Comparison of ENCODE assay signal across 1 cellular context in the genomic region with DNA sequence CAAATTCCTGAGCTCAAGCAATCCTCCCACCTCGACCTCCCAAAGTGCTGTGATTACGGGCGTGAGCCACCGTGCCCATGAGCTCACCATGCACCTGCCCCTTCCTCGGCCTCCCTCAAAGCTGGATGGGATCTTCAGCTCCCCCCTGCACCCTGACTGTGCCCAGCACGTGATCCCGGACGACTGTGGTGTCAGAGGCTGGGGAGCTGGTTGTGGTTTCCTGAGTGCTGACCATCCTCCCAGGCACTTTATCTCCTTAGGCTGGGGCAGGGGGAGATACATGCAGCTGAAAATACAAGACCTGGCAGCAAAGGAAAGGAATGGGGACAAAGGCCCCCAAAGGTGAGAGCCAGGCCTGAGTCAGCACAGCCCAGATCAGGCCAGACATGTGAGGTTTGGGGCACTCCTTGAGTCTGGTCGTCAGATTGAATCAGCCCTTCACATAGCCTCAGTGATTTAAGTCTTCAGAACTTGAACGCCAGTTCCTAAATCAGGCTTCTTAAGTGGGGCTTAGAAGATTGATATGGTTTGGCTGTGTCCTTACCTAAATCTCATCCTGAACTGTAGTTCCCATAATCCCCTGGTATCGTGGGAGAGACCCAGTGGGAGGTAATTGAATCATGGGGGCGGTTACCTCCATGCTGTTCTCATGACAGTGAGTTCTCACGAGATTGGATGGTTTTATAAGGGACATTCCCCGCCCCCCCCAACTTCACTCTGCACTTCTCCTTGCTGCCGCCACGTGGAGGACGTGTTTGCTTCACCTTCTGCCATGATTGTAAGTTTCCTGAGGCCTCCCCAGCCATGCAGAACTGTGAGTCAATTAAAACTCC.
TF ChIP-seq lines count a peak whose summit lies in the region.

No MANE protein-coding gene starts in this region.

TF ChIP-seq in GM12878, 131 proteins besides CTCF, POLR2A, EP300 and RAD21 (continues in another document):
- peak; percentile 24; the same call in 1 of the 2 replicates for TF ChIP-seq BACH1 (IDR thresholded peaks at IDR 0.05; ENCODE audit: borderline replicate concordance)
- peak; percentile 97 for TF ChIP-seq TAF1 (IDR thresholded peaks at IDR 0.05; ENCODE audit: borderline replicate concordance, low read depth, low read length)
- TF ChIP-seq CEBPB (IDR thresholded peaks at IDR 0.05; ENCODE audit: borderline replicate concordance in 1 of 2, low read depth in 2 of 2, low read length in 2 of 2), result no peak
- 0 out of 2 replicates have a peak, but pooled peaks have one; percentile 46 for TF ChIP-seq ZNF592 (IDR thresholded peaks at IDR 0.05)
- TF ChIP-seq YY1 (IDR thresholded peaks at IDR 0.05; ENCODE audit: low read depth, low read length), result peak; percentile 81; the same call in 1 of the 2 replicates
- peak; percentile 44; the same call in 1 of the 2 replicates for TF ChIP-seq SMC3 (IDR thresholded peaks at IDR 0.05; ENCODE audit: borderline replicate concordance, low read length)
- TF ChIP-seq CBX5 (IDR thresholded peaks at IDR 0.05; ENCODE audit: low read depth), result no peak
- peak; percentile 84; the same call in 1 of the 2 replicates for TF ChIP-seq RCOR1 (conservative IDR thresholded peaks at IDR 0.05; ENCODE audit: low read depth, low read length)
- TF ChIP-seq FOXK2 (IDR thresholded peaks at IDR 0.05), result no peak
- peak; percentile 84 for TF ChIP-seq USF1 (IDR thresholded peaks at IDR 0.05; ENCODE audit: borderline replicate concordance, extremely low read length, insufficient read depth, low read depth, low read length)
- peak; percentile 38 for TF ChIP-seq SKIL (IDR thresholded peaks at IDR 0.05; ENCODE audit: low read depth, poor library complexity, severe bottlenecking)
- TF ChIP-seq ZBED1 (IDR thresholded peaks at IDR 0.05; ENCODE audit: borderline replicate concordance), result 0 out of 2 replicates have a peak, but pooled peaks have one; percentile 63
- TF ChIP-seq NKRF (conservative IDR thresholded peaks at IDR 0.05), result no peak
- peak; percentile 42 to 51; a peak in 1 of 4 replicates for TF ChIP-seq IKZF2 (IDR thresholded peaks at IDR 0.05)
- peak; percentile 40 for TF ChIP-seq RELA (IDR thresholded peaks at IDR 0.05; ENCODE audit: borderline replicate concordance, partially characterized antibody)
- peak; percentile 81 for TF ChIP-seq POLR2AphosphoS5 (IDR thresholded peaks at IDR 0.05; ENCODE audit: low read length)
- TF ChIP-seq EGR1 (IDR thresholded peaks at IDR 0.05; ENCODE audit: borderline replicate concordance in 1 of 2, low read depth in 2 of 2, low read length in 2 of 2), result 0 out of 3 replicates have a peak, but pooled peaks of 1 of the 2 experiments have one; percentile 18
- TF ChIP-seq MYB (IDR thresholded peaks at IDR 0.05; ENCODE audit: borderline replicate concordance, low read depth, low read length), result no peak
- TF ChIP-seq CHD2 (IDR thresholded peaks at IDR 0.05; ENCODE audit: borderline replicate concordance, low read depth, low read length), result peak; percentile 97
- TF ChIP-seq STAT1 (conservative IDR thresholded peaks at IDR 0.05), result 0 out of 2 replicates have a peak, but pooled peaks have one; percentile 46
- TF ChIP-seq, protein P1, sequence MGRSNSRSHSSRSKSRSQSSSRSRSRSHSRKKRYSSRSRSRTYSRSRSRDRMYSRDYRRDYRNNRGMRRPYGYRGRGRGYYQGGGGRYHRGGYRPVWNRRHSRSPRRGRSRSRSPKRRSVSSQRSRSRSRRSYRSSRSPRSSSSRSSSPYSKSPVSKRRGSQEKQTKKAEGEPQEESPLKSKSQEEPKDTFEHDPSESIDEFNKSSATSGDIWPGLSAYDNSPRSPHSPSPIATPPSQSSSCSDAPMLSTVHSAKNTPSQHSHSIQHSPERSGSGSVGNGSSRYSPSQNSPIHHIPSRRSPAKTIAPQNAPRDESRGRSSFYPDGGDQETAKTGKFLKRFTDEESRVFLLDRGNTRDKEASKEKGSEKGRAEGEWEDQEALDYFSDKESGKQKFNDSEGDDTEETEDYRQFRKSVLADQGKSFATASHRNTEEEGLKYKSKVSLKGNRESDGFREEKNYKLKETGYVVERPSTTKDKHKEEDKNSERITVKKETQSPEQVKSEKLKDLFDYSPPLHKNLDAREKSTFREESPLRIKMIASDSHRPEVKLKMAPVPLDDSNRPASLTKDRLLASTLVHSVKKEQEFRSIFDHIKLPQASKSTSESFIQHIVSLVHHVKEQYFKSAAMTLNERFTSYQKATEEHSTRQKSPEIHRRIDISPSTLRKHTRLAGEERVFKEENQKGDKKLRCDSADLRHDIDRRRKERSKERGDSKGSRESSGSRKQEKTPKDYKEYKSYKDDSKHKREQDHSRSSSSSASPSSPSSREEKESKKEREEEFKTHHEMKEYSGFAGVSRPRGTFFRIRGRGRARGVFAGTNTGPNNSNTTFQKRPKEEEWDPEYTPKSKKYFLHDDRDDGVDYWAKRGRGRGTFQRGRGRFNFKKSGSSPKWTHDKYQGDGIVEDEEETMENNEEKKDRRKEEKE (IDR thresholded peaks at IDR 0.05), result no peak
- TF ChIP-seq SPI1 (IDR thresholded peaks at IDR 0.05; ENCODE audit: borderline replicate concordance, insufficient read depth, low read depth, low read length), result peak; percentile 28; the same call in 1 of the 2 replicates
- TF ChIP-seq, protein P2, sequence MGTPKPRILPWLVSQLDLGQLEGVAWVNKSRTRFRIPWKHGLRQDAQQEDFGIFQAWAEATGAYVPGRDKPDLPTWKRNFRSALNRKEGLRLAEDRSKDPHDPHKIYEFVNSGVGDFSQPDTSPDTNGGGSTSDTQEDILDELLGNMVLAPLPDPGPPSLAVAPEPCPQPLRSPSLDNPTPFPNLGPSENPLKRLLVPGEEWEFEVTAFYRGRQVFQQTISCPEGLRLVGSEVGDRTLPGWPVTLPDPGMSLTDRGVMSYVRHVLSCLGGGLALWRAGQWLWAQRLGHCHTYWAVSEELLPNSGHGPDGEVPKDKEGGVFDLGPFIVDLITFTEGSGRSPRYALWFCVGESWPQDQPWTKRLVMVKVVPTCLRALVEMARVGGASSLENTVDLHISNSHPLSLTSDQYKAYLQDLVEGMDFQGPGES (IDR thresholded peaks at IDR 0.05), result no peak
- no peak for TF ChIP-seq MEF2A (IDR thresholded peaks at IDR 0.05; ENCODE audit: insufficient read depth, low read depth, low read length)
- 0 out of 2 replicates have a peak, but pooled peaks have one; percentile 39 for TF ChIP-seq TCF12 (IDR thresholded peaks at IDR 0.05; ENCODE audit: low read depth, low read length)
- TF ChIP-seq, protein P3, sequence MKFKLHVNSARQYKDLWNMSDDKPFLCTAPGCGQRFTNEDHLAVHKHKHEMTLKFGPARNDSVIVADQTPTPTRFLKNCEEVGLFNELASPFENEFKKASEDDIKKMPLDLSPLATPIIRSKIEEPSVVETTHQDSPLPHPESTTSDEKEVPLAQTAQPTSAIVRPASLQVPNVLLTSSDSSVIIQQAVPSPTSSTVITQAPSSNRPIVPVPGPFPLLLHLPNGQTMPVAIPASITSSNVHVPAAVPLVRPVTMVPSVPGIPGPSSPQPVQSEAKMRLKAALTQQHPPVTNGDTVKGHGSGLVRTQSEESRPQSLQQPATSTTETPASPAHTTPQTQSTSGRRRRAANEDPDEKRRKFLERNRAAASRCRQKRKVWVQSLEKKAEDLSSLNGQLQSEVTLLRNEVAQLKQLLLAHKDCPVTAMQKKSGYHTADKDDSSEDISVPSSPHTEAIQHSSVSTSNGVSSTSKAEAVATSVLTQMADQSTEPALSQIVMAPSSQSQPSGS (IDR thresholded peaks at IDR 0.05; ENCODE audit: low read length), result peak; percentile 47; the same call in 1 of the 2 replicates
- TF ChIP-seq BHLHE40 (IDR thresholded peaks at IDR 0.05; ENCODE audit: borderline replicate concordance in 1 of 2, low read depth in 2 of 2, low read length in 1 of 2), result peak; percentile 79 to 89
- peak; percentile 25; the same call in 1 of the 2 replicates for TF ChIP-seq PKNOX1 (IDR thresholded peaks at IDR 0.05)
- TF ChIP-seq CREB1 (IDR thresholded peaks at IDR 0.05; ENCODE audit: low read depth), result peak; percentile 28; the same call in 1 of the 2 replicates
- TF ChIP-seq MLLT1 (IDR thresholded peaks at IDR 0.05), result peak; percentile 72
- TF ChIP-seq NBN (IDR thresholded peaks at IDR 0.05), result peak; percentile 63; the same call in 1 of the 2 replicates
- TF ChIP-seq RUNX3 (IDR thresholded peaks at IDR 0.05; ENCODE audit: low read length), result peak; percentile 50
- TF ChIP-seq ETV6 (conservative IDR thresholded peaks at IDR 0.05 in 1 of 2, IDR thresholded peaks at IDR 0.05 in 1 of 2; ENCODE audit: borderline replicate concordance in 1 of 2, low read depth in 1 of 2), result no peak
- 0 out of 2 replicates have a peak, but pooled peaks have one; percentile 53 for TF ChIP-seq SMAD5 (IDR thresholded peaks at IDR 0.05; ENCODE audit: low read depth)
- TF ChIP-seq PML (IDR thresholded peaks at IDR 0.05; ENCODE audit: low read length), result no peak
- peak; percentile 74; the same call in 1 of the 2 replicates for TF ChIP-seq ZNF207 (IDR thresholded peaks at IDR 0.05; ENCODE audit: borderline replicate concordance)
- TF ChIP-seq RAD51 (IDR thresholded peaks at IDR 0.05), result peak; percentile 48
